In genomic region chr2:54685263-54685775, GRCh38 we compare ENCODE assay signal across 28 cellular contexts. TPM values are rescaled to one million over a fixed set of nuclear protein-coding genes. Genes with fewer than 3 reads are reported as not detected.
DNase-seq lines count a peak whose midpoint lies in the region; ATAC-seq, FAIRE-seq and TF ChIP-seq lines count a peak whose summit lies in the region.
"Had no signal": no experiment of that assay in that cellular context is flagged by ENCODE, and none has a peak within 500 bp of the region (broad histone marks: within the 10 kb centered on the region; RNA-seq: fewer than 3 reads in every experiment).

No MANE protein-coding gene starts in this region.

- H3K4me3 Mint-ChIP-seq in T-helper 1 cell treated with Interleukin-12 subunit alpha and Interleukin-12 subunit beta and Interleukin-4 antibody, amounts not matched to agents 30 μg/mL and 1 μg/mL, for 36 hours: peak overlapping the region; percentile 14
- H3K4me3 Mint-ChIP-seq in type B pancreatic cell: no peak overlapping the region
- H3K4me3 Mint-ChIP-seq: CD8-positive, alpha-beta T cell; HFFc6; T-cell had no signal

- no peaks in the 10 kb centered on the region for H3K36me3 ChIP-seq in K562 (ENCODE audit: control insufficient read depth, insufficient read depth, low read length)
- H3K36me3 ChIP-seq: SJSA1 had no signal

- no peak for TF ChIP-seq RAD21 in K562 (CRISPR knock-in tag; conservative IDR thresholded peaks at IDR 0.05 in 1 of 2, IDR thresholded peaks at IDR 0.05 in 1 of 2)

- CTCF ChIA-PET in K562 (lab: Yijun Ruan, JAX; ENCODE audit: low intra/inter-chr PET ratio): interaction anchor here (0.7 kb wide), 1 partner anchor 86 kb away, joined by 3 read pairs; no protein-coding TSS in a partner anchor

- no peaks in the 10 kb centered on the region for H3K9me1 ChIP-seq in K562 (ENCODE audit: control insufficient read depth, insufficient read depth, low read length)

- no peak overlapping the region for H3K4me3 ChIP-seq in K562
- H3K4me3 ChIP-seq: A549, GM23248, SJSA1 had no signal

- H3K4me1 ChIP-seq in K562 (replicated peaks in 1 of 2; ENCODE audit: control insufficient read depth in 2 of 2, insufficient read depth in 2 of 2, low read length in 2 of 2): no peaks in the 10 kb centered on the region; a peak in 1 of 5 replicates
- H3K4me1 ChIP-seq: A549, Caco-2 had no signal

- H3K79me2 ChIP-seq in K562 (ENCODE audit: control insufficient read depth, insufficient read depth, low read length): no peaks in the 10 kb centered on the region

- no peak for FAIRE-seq in K562 (lab: Jason Lieb, UNC)
- FAIRE-seq: A549 had no signal

- H3K4me2 ChIP-seq in K562 (ENCODE audit: insufficient read depth, low read length): no peak overlapping the region
- H3K4me2 ChIP-seq: A549 had no signal

- H3K27ac ChIP-seq in K562 (ENCODE audit: extremely low read depth, low read depth, low read length): no peak overlapping the region
- H3K27ac ChIP-seq: A549, C4-2B, GM23248, SJSA1 had no signal

- peaks cover 47% of the 10 kb centered on the region for H3K27me3 Mint-ChIP-seq in T-helper 1 cell treated with Interleukin-12 subunit alpha and Interleukin-12 subunit beta and Interleukin-4 antibody, amounts not matched to agents 30 μg/mL and 1 μg/mL, for 36 hours (ENCODE audit: low read depth)
- H3K27me3 Mint-ChIP-seq in type B pancreatic cell: no peaks in the 10 kb centered on the region

- BruUV-seq in K562 (replicated peaks; lab: Mats Ljungman, UMichigan): no TSS peak

- H3K4me1 Mint-ChIP-seq in T-helper 1 cell treated with Interleukin-12 subunit alpha and Interleukin-12 subunit beta and Interleukin-4 antibody, amounts not matched to agents 30 μg/mL and 1 μg/mL, for 36 hours (ENCODE audit: low read depth): peaks cover 54% of the 10 kb centered on the region
- H3K4me1 Mint-ChIP-seq in type B pancreatic cell (ENCODE audit: unreplicated experiment): no peaks in the 10 kb centered on the region

- WGBS in K562 (ENCODE audit: insufficient coverage, low coverage, missing lambda C conversion rate): 5% methylated on average over 4 of the region's 4 CpGs

- no peak for TF ChIP-seq POLR2A in K562 (conservative IDR thresholded peaks at IDR 0.05)

- H3K36me3 Mint-ChIP-seq in T-helper 1 cell treated with Interleukin-12 subunit alpha and Interleukin-12 subunit beta and Interleukin-4 antibody, amounts not matched to agents 30 μg/mL and 1 μg/mL, for 36 hours (ENCODE audit: low read depth): peaks cover 7% of the 10 kb centered on the region
- H3K36me3 Mint-ChIP-seq in type B pancreatic cell: no peaks in the 10 kb centered on the region
- H3K36me3 Mint-ChIP-seq: CD8-positive, alpha-beta T cell; T-cell had no signal

- DNase-seq in T-helper 1 cell: no peak
- DNase-seq in DMS79 treated with DMSO at 0.1 percent for 48 hours (lab: John Stamatoyannopoulos, UW): peak; percentile 84
- no peak for DNase-seq in K562 (ENCODE audit: extremely low read depth in 1 of 4, low spot score in 3 of 4)
- no peak for DNase-seq in type B pancreatic cell (ENCODE audit: extremely low spot score, unreplicated experiment)
- no peak for DNase-seq in NCI-H2107 (lab: John Stamatoyannopoulos, UW)
- DNase-seq: Caco-2; CD8-positive, alpha-beta T cell; DMS 273 treated with DMSO at 0.1 percent for 48 hours; GM23248; H7; HFFc6; KBM-7; MV-4-11; NCI-H1105; NCI-H1436 treated with DMSO at 0.1 percent for 48 hours; NCI-H2029; NCI-H2171; NCI-H226; NCI-H524; NCI-H774; Right ventricle myocardium superior; RPMI8226; T-cell had no signal

- H4K20me1 ChIP-seq in K562 (replicated peaks; ENCODE audit: control insufficient read depth, insufficient read depth, low read length): no peaks in the 10 kb centered on the region

- POLR2A ChIA-PET in K562 (lab: Yijun Ruan, JAX): interaction anchor here (0.9 kb wide), 1 partner anchor 9 kb away, joined by 5 read pairs; no protein-coding TSS in a partner anchor

- no peak for TF ChIP-seq CTCF in K562 (IDR thresholded peaks at IDR 0.05 in 2 of 3, conservative IDR thresholded peaks at IDR 0.05 in 1 of 3; ENCODE audit: insufficient read depth in 2 of 3, low read depth in 1 of 3, low read length in 3 of 3)
- peak; percentile 29 for TF ChIP-seq CTCF in type B pancreatic cell (conservative IDR thresholded peaks at IDR 0.05)

- intact Hi-C loops in K562 (cut with micrococcal nuclease): no loop called here

- no peak overlapping the region for H3K27ac Mint-ChIP-seq in T-helper 1 cell treated with Interleukin-12 subunit alpha and Interleukin-12 subunit beta and Interleukin-4 antibody, amounts not matched to agents 30 μg/mL and 1 μg/mL, for 36 hours
- no peak overlapping the region for H3K27ac Mint-ChIP-seq in type B pancreatic cell
- H3K27ac Mint-ChIP-seq: CD8-positive, alpha-beta T cell; HFFc6; T-cell had no signal

- no peak overlapping the region for H2AFZ ChIP-seq in K562 (ENCODE audit: low read depth, low read length)
- H2AFZ ChIP-seq: GM23248 had no signal

- H3K9me3 ChIP-seq in K562 (replicated peaks; ENCODE audit: control insufficient read depth, insufficient read depth, low read depth, low read length): no peaks in the 10 kb centered on the region
- H3K9me3 ChIP-seq: A549, Caco-2, SJSA1 had no signal

- ATAC-seq in K562: no peak
- ATAC-seq in GM21423 (IDR thresholded peaks at IDR 0.05; ENCODE audit: unreplicated experiment): no peak
- ATAC-seq: CD8-positive, alpha-beta T cell; T-cell had no signal

- peaks cover 13 to 30% of the 10 kb centered on the region in 2 experiments; a peak in 3 of 5 replicates for H3K27me3 ChIP-seq in K562 (ENCODE audit: control insufficient read depth in 2 of 2, insufficient read depth in 2 of 2, low read length in 2 of 2)
- H3K27me3 ChIP-seq: SJSA1 had no signal

- peaks cover 16% of the 10 kb centered on the region for H3K9me3 Mint-ChIP-seq in T-helper 1 cell treated with Interleukin-12 subunit alpha and Interleukin-12 subunit beta and Interleukin-4 antibody, amounts not matched to agents 30 μg/mL and 1 μg/mL, for 36 hours
- no peaks in the 10 kb centered on the region for H3K9me3 Mint-ChIP-seq in type B pancreatic cell
- H3K9me3 Mint-ChIP-seq: CD8-positive, alpha-beta T cell; HFFc6; T-cell had no signal

- H3K9ac ChIP-seq in K562 (ENCODE audit: insufficient read depth in 1 of 2, low read depth in 2 of 2, low read length in 2 of 2): no peak overlapping the region
- H3K9ac ChIP-seq: GM23248 had no signal

- no peak for TF ChIP-seq EP300 in K562 (IDR thresholded peaks at IDR 0.05; ENCODE audit: low read length)

- in situ Hi-C loops in K562 (cut with MboI): no loop called here

TF ChIP-seq in K562, 482 proteins besides CTCF, POLR2A, EP300 and RAD21 (continues in another document):
- TF ChIP-seq ARID1B (IDR thresholded peaks at IDR 0.05) (peak; percentile 22; the same call in 1 of the 2 replicates), LARP7 (IDR thresholded peaks at IDR 0.05) (0 out of 2 replicates have a peak, but pooled peaks have one; percentile 23), DPF2 (IDR thresholded peaks at IDR 0.05) (no peak), NUFIP1 (IDR thresholded peaks at IDR 0.05; ENCODE audit: partially characterized antibody) (no peak), ZNF764 (CRISPR knock-in tag; IDR thresholded peaks at IDR 0.05; ENCODE audit: low read depth) (no peak), SP2 (IDR thresholded peaks at IDR 0.05; ENCODE audit: extremely low read depth, low read depth, low read length, poor library complexity, severe bottlenecking) (no peak), CEBPZ (IDR thresholded peaks at IDR 0.05; ENCODE audit: borderline replicate concordance, low read depth, low read length) (no peak), CREBBP (IDR thresholded peaks at IDR 0.05; ENCODE audit: low read depth, low read length) (no peak)

RNA-seq across cellular contexts. Expression of gene EML6, which starts 38.1 kb away (rescaled TPM):
- 0.97 and 1.5 TPM in 2 replicates for total RNA-seq in K562 (2011; cell fraction: chromatin; rRNA removed; ENCODE audit: low replicate concordance)
- under 0.01 and 0.26 TPM in 2 replicates for total RNA-seq in K562 (2011; cell fraction: nucleolus; rRNA removed)
- 0.66 and 1.2 TPM in 2 replicates for total RNA-seq in K562 (2011; cell fraction: nucleoplasm; rRNA removed)
- total RNA-seq in K562 (2014; rRNA removed) (0.23 and 0.29 TPM in 2 replicates), K562 (2014; rRNA removed; fragmentation: Illumina TruSeq; extraction: Trizol) (0.11 and 0.41 TPM in 2 replicates), K562 (2015; rRNA removed; fragmentation: Illumina TruSeq; extraction: Trizol) (0.07 and 0.26 TPM in 2 replicates), K562 (2021) (0.35 and 0.49 TPM in 2 replicates), type B pancreatic cell (ENCODE audit: low replicate concordance) (6.0 and 8.1 TPM in 2 replicates)
- polyA plus RNA-seq in K562 (2011; rRNA removed) (0.56 and 0.88 TPM in 2 replicates), K562 (2014; fragmentation: Illumina TruSeq; extraction: Trizol) (0.25 and 0.71 TPM in 2 replicates), K562 (2014; fragmentation: Nextera tagmentation; extraction: Ambion mirVana) (under 1 TPM; 0.29 to 0.39 TPM), K562 (2014; rRNA removed) (0.07 and 0.92 TPM in 2 replicates)
- polyA plus RNA-seq in K562 (2011; cell fraction: cytosol; rRNA removed): 0.54 and 0.62 TPM in 2 replicates
- polyA plus RNA-seq in K562 (2011; cell fraction: nucleus; rRNA removed): 2.7 and 3.2 TPM in 2 replicates
- polyA plus RNA-seq in K562 (2012): 0.08 and 0.60 TPM in 2 replicates
- polyA minus RNA-seq in K562 (2011; rRNA and poly(A)+ RNA removed): 0.21 and 0.48 TPM in 2 replicates
- not detected in 2 replicates for polyA minus RNA-seq in K562 (2011; cell fraction: cytosol; rRNA and poly(A)+ RNA removed)
- polyA minus RNA-seq in K562 (2011; cell fraction: nucleus; rRNA and poly(A)+ RNA removed): 0.44 and 0.81 TPM in 2 replicates
